In genomic region chr11:65382036-65382803, GRCh38 we compare ENCODE assay signal across 8 cellular contexts. TPM values are rescaled to one million over a fixed set of nuclear protein-coding genes. Genes with fewer than 3 reads are reported as not detected.
DNase-seq lines count a peak whose midpoint lies in the region; ATAC-seq and TF ChIP-seq lines count a peak whose summit lies in the region.

Gene SLC25A45 (minus strand): TSS chr11:65382646. CDS start chr11:65381951, 695 bp downstream.

- POLR2A ChIA-PET in BJ (lab: Charles Lee), result interaction anchor here (1.0 kb wide), 1 partner anchor 124 kb away, joined by 3 read pairs; no protein-coding TSS in a partner anchor

- CTCF ChIA-PET in BJ (lab: Yijun Ruan, JAX), result interaction anchor here (0.6 to 2.6 kb wide), 10 partner anchors 8 to 120 kb away, joined by 3 to 14 read pairs (median 3); no protein-coding TSS in a partner anchor

- peak within 1 kb of the TSS; percentile 99 for H3K27ac ChIP-seq in layer of hippocampus (ENCODE audit: low read depth, low read length)

- TF ChIP-seq CTCF in BJ (IDR thresholded peaks at IDR 0.05; ENCODE audit: insufficient read depth, low read depth, low read length), result peak; percentile 84

- H3K27me3 ChIP-seq in BJ (ENCODE audit: control insufficient read depth, insufficient read depth, low read length), result no peaks in the 10 kb centered on the region
- H3K27me3 ChIP-seq in layer of hippocampus (ENCODE audit: control insufficient read depth, insufficient read depth, low read length), result no peaks in the 10 kb centered on the region

- H3K4me3 ChIP-seq in BJ (ENCODE audit: low read depth, low read length), result peak within 1 kb of the TSS; percentile 33

- peak; percentile 94 for DNase-seq in BJ (ENCODE audit: low read depth)
- peak; percentile 91 for DNase-seq in NCI-H446 treated with DMSO at 0.1 percent for 48 hours (lab: John Stamatoyannopoulos, UW)
- peak; percentile 84 for DNase-seq in activated CD4-positive, CD25-positive, alpha-beta regulatory T cell treated with anti-CD3 and anti-CD28 coated beads, Interleukin-2, amount 50 U/mL, for 16 hours (ENCODE audit: low read depth, low spot score)
- peak; percentile 89 for DNase-seq in central memory CD4-positive, alpha-beta T cell
- peak; percentile 67 to 93 (median 84) for DNase-seq in stimulated activated CD4-positive, alpha-beta T cell treated with anti-CD3 and anti-CD28 coated beads, Interleukin-1b, Interleukin-23, amount 100 ng/mL, for 24 hours (ENCODE audit: low read depth in 4 of 4, low spot score in 1 of 4)

- peak; percentile 61 for ATAC-seq in HG03378 (IDR thresholded peaks at IDR 0.05; ENCODE audit: unreplicated experiment)

- TF ChIP-seq POLR2A in GM19193 (IDR thresholded peaks at IDR 0.05; ENCODE audit: extremely low read depth, insufficient read depth, insufficient read length), result peak; percentile 83

- no peaks in the 10 kb centered on the region for H3K36me3 ChIP-seq in BJ (ENCODE audit: control insufficient read depth, insufficient read depth, low read length)

RNA-seq across cellular contexts. Expression of gene SLC25A45, which starts in this region (rescaled TPM):
- polyA plus RNA-seq in BJ (2011; rRNA removed), result 1.1 and 2.1 TPM in 2 replicates
- 2.3 TPM in 2 replicates for polyA minus RNA-seq in BJ (2011; rRNA and poly(A)+ RNA removed)

Comparison
In these comparisons a context has a peak if more than half of its experiments do, and no peak if none do; other contexts are left out.
1. Peak in every context shown above with its lines: DNase-seq, ATAC-seq, H3K4me3 ChIP-seq and H3K27ac ChIP-seq.